9 cellular contexts compared by ENCODE assay signal in genomic region chr15:73990250-73991005, GRCh38. TPM values are rescaled to one million over a fixed set of nuclear protein-coding genes. Genes with fewer than 3 reads are reported as not detected.
DNase-seq lines count a peak whose midpoint lies in the region; ATAC-seq, FAIRE-seq and TF ChIP-seq lines count a peak whose summit lies in the region.
"Had no signal": no experiment of that assay in that cellular context is flagged by ENCODE, and none has a peak within 500 bp of the region (broad histone marks: within the 10 kb centered on the region; RNA-seq: fewer than 3 reads in every experiment).

No MANE protein-coding gene starts in this region.

- H3K4me2 ChIP-seq in K562 (ENCODE audit: insufficient read depth, low read length), result peak overlapping the region; percentile 23

- peaks cover 11% of the 10 kb centered on the region for H3K79me2 ChIP-seq in K562 (ENCODE audit: control insufficient read depth, insufficient read depth, low read length)

- H2AFZ ChIP-seq in K562 (ENCODE audit: low read depth, low read length), result no peak overlapping the region

- peaks cover 0 to 88% of the 10 kb centered on the region in 2 donors for H3K4me1 ChIP-seq in right atrium auricular region
- H3K4me1 ChIP-seq in K562 (replicated peaks in 1 of 2; ENCODE audit: control insufficient read depth in 2 of 2, insufficient read depth in 2 of 2, low read length in 2 of 2), result peaks cover 38 to 46% of the 10 kb centered on the region in 2 experiments

- in situ Hi-C loops in K562 (cut with MboI), result no loop called here

- H3K9me1 ChIP-seq in K562 (ENCODE audit: control insufficient read depth, insufficient read depth, low read length), result no peaks in the 10 kb centered on the region

- no peak for DNase-seq in right atrium auricular region (ENCODE audit: low spot score)
- DNase-seq in Right ventricle myocardium inferior (ENCODE audit: missing footprints), result no peak
- DNase-seq in K562 (ENCODE audit: extremely low read depth in 1 of 4, low spot score in 3 of 4), result no peak
- DNase-seq in natural killer cell treated with Interleukin-12 subunit alpha and Interleukin-12 subunit beta and Interleukin-15 and Interleukin-18, amount 100 ng/mL, for 72 hours (ENCODE audit: low spot score), result no peak
- DNase-seq in DMS79 (lab: John Stamatoyannopoulos, UW), result no peak
- DNase-seq in iPS-NIHi7 (ENCODE audit: extremely low spot score), result no peak

- H3K9ac ChIP-seq in K562 (ENCODE audit: insufficient read depth in 1 of 2, low read depth in 2 of 2, low read length in 2 of 2), result no peak overlapping the region

- 72% methylated on average over 7 of the region's 9 CpGs for WGBS in K562 (ENCODE audit: insufficient coverage, low coverage, missing lambda C conversion rate)

- TF ChIP-seq CTCF in right atrium auricular region (IDR thresholded peaks at IDR 0.05), result no peak
- TF ChIP-seq CTCF in K562 (IDR thresholded peaks at IDR 0.05 in 2 of 3, conservative IDR thresholded peaks at IDR 0.05 in 1 of 3; ENCODE audit: insufficient read depth in 2 of 3, low read depth in 1 of 3, low read length in 3 of 3), result no peak

- H3K36me3 Mint-ChIP-seq in natural killer cell treated with Interleukin-12 subunit alpha and Interleukin-12 subunit beta and Interleukin-15 and Interleukin-18, amount 100 ng/mL, for 72 hours, result no peaks in the 10 kb centered on the region

- POLR2A ChIA-PET in K562 (lab: Yijun Ruan, JAX), result interaction anchor here (0.6 to 0.9 kb wide), 2 partner anchors 12 kb away, joined by 4 read pairs; no protein-coding TSS in a partner anchor

- H3K4me1 Mint-ChIP-seq in natural killer cell treated with Interleukin-12 subunit alpha and Interleukin-12 subunit beta and Interleukin-15 and Interleukin-18, amount 100 ng/mL, for 72 hours (ENCODE audit: low read depth in 2 of 2), result peaks cover 24% of the 10 kb centered on the region in 2 donors

- FAIRE-seq in K562 (lab: Jason Lieb, UNC), result no peak

- H3K27ac ChIP-seq in right atrium auricular region (peak overlapping the region; percentile 86 to 95), K562 (ENCODE audit: extremely low read depth, low read depth, low read length) (no peak overlapping the region)

- CTCF ChIA-PET in K562 (lab: Yijun Ruan, JAX; ENCODE audit: low intra/inter-chr PET ratio), result no interaction called here

- ATAC-seq in Right ventricle myocardium inferior (no peak), K562 (no peak), GM19452 (IDR thresholded peaks at IDR 0.05; ENCODE audit: unreplicated experiment) (no peak), HG02763 (IDR thresholded peaks at IDR 0.05; ENCODE audit: unreplicated experiment) (no peak)
- no peak for ATAC-seq in natural killer cell treated with Interleukin-12 subunit alpha and Interleukin-12 subunit beta and Interleukin-15 and Interleukin-18, amount 100 ng/mL, for 72 hours
- ATAC-seq: mucosa of descending colon had no signal

- H4K20me1 ChIP-seq in K562 (replicated peaks; ENCODE audit: control insufficient read depth, insufficient read depth, low read length), result no peaks in the 10 kb centered on the region

- TF ChIP-seq POLR2A in K562 (conservative IDR thresholded peaks at IDR 0.05), result no peak

- no peak overlapping the region for H3K4me3 ChIP-seq in right atrium auricular region
- H3K4me3 ChIP-seq in K562, result no peak overlapping the region
- H3K4me3 ChIP-seq: mucosa of descending colon had no signal

- H3K27me3 ChIP-seq in right atrium auricular region (no peaks in the 10 kb centered on the region), K562 (ENCODE audit: control insufficient read depth in 2 of 2, insufficient read depth in 2 of 2, low read length in 2 of 2) (no peaks in the 10 kb centered on the region; a peak in 1 of 5 replicates)

- H3K36me3 ChIP-seq in right atrium auricular region (peaks cover 7% of the 10 kb centered on the region), K562 (ENCODE audit: control insufficient read depth, insufficient read depth, low read length) (no peaks in the 10 kb centered on the region)

- H3K27me3 Mint-ChIP-seq in natural killer cell treated with Interleukin-12 subunit alpha and Interleukin-12 subunit beta and Interleukin-15 and Interleukin-18, amount 100 ng/mL, for 72 hours, result no peaks in the 10 kb centered on the region

- H3K27ac Mint-ChIP-seq in natural killer cell treated with Interleukin-12 subunit alpha and Interleukin-12 subunit beta and Interleukin-15 and Interleukin-18, amount 100 ng/mL, for 72 hours, result no peak overlapping the region

- H3K9me3 ChIP-seq in right atrium auricular region, result no peaks in the 10 kb centered on the region
- no peaks in the 10 kb centered on the region for H3K9me3 ChIP-seq in K562 (replicated peaks; ENCODE audit: control insufficient read depth, insufficient read depth, low read depth, low read length)
- H3K9me3 ChIP-seq: mucosa of descending colon had no signal

- intact Hi-C loops in Right ventricle myocardium inferior (cut with DNase I) (loop anchor here (5.0 kb wide), 1 partner anchor 57 kb away; no protein-coding TSS in a partner anchor), K562 (cut with micrococcal nuclease) (loop anchor here (5.0 to 10.0 kb wide), 2 partner anchors 47 to 624 kb away; partner anchors contain the start of gene CLK3)

- H3K9me3 Mint-ChIP-seq in natural killer cell treated with Interleukin-12 subunit alpha and Interleukin-12 subunit beta and Interleukin-15 and Interleukin-18, amount 100 ng/mL, for 72 hours, result no peaks in the 10 kb centered on the region

- no peak for TF ChIP-seq EP300 in K562 (IDR thresholded peaks at IDR 0.05; ENCODE audit: low read length)

- no TSS peak for BruUV-seq in K562 (replicated peaks; lab: Mats Ljungman, UMichigan)

- H3K4me3 Mint-ChIP-seq in natural killer cell treated with Interleukin-12 subunit alpha and Interleukin-12 subunit beta and Interleukin-15 and Interleukin-18, amount 100 ng/mL, for 72 hours, result peak overlapping the region; percentile 77

- no peak for TF ChIP-seq RAD21 in K562 (CRISPR knock-in tag; conservative IDR thresholded peaks at IDR 0.05 in 1 of 2, IDR thresholded peaks at IDR 0.05 in 1 of 2)

TF ChIP-seq in K562, 482 proteins besides CTCF, POLR2A, EP300 and RAD21:
- TF ChIP-seq NFIX (CRISPR knock-in tag; IDR thresholded peaks at IDR 0.05; ENCODE audit: low read depth) (peak; percentile 74), NFIC (IDR thresholded peaks at IDR 0.05) (peak; percentile 93), MEF2A (IDR thresholded peaks at IDR 0.05; ENCODE audit: control insufficient read depth, low read depth, low read length) (no peak), GTF2E2 (tag; IDR thresholded peaks at IDR 0.05) (0 out of 2 replicates have a peak, but pooled peaks have one; percentile 6)

RNA-seq across cellular contexts. Expression of gene STOML1, which starts 1.7 kb away (rescaled TPM):
- total RNA-seq in right atrium auricular region (10 to 100 TPM; 11.8 to 23.5 TPM), Right ventricle myocardium inferior (31.2 TPM), K562 (2014; rRNA removed) (9.7 and 9.9 TPM in 2 replicates), K562 (2014; rRNA removed; fragmentation: Illumina TruSeq; extraction: Trizol) (1.2 and 2.1 TPM in 2 replicates), K562 (2015; rRNA removed; fragmentation: Illumina TruSeq; extraction: Trizol) (4.6 and 5.3 TPM in 2 replicates), K562 (2021) (9.6 and 10.3 TPM in 2 replicates)
- total RNA-seq in K562 (2011; cell fraction: chromatin; rRNA removed; ENCODE audit: low replicate concordance), result 10.7 and 18.8 TPM in 2 replicates
- total RNA-seq in K562 (2011; cell fraction: nucleolus; rRNA removed), result 18.3 and 19.3 TPM in 2 replicates
- 14.7 and 18.3 TPM in 2 replicates for total RNA-seq in K562 (2011; cell fraction: nucleoplasm; rRNA removed)
- polyA plus RNA-seq in K562 (2011; rRNA removed) (4.9 and 7.1 TPM in 2 replicates), K562 (2014; fragmentation: Illumina TruSeq; extraction: Trizol) (3.5 and 5.2 TPM in 2 replicates), K562 (2014; fragmentation: Nextera tagmentation; extraction: Ambion mirVana) (under 1 TPM; 0.25 to 0.53 TPM), K562 (2014; rRNA removed) (6.9 and 8.9 TPM in 2 replicates)
- 8.1 and 16.7 TPM in 2 replicates for polyA plus RNA-seq in K562 (2011; cell fraction: cytosol; rRNA removed)
- polyA plus RNA-seq in K562 (2011; cell fraction: nucleus; rRNA removed), result 14.1 and 18.4 TPM in 2 replicates
- 5.9 and 11.3 TPM in 2 replicates for polyA plus RNA-seq in K562 (2012)
- polyA minus RNA-seq in K562 (2011; rRNA and poly(A)+ RNA removed), result 2.9 and 3.5 TPM in 2 replicates
- 2.7 and 5.1 TPM in 2 replicates for polyA minus RNA-seq in K562 (2011; cell fraction: cytosol; rRNA and poly(A)+ RNA removed)
- polyA minus RNA-seq in K562 (2011; cell fraction: nucleus; rRNA and poly(A)+ RNA removed), result 5.9 and 7.2 TPM in 2 replicates
- 10 to 100 TPM; 14.3 to 17.9 TPM for total RNA-seq in natural killer cell treated with Interleukin-12 subunit alpha and Interleukin-12 subunit beta and Interleukin-15 and Interleukin-18, amount 100 ng/mL, for 72 hours

RNA-seq across cellular contexts. Expression of gene PML, which starts 4.1 kb away (rescaled TPM):
- total RNA-seq in right atrium auricular region, result 10 to 100 TPM; 27.3 to 36.1 TPM
- total RNA-seq in Right ventricle myocardium inferior, result 22.3 TPM
- total RNA-seq in K562 (2011; cell fraction: chromatin; rRNA removed; ENCODE audit: low replicate concordance), result 30.2 and 56.1 TPM in 2 replicates
- total RNA-seq in K562 (2011; cell fraction: nucleolus; rRNA removed), result 36.8 and 39.2 TPM in 2 replicates
- 35.0 and 53.2 TPM in 2 replicates for total RNA-seq in K562 (2011; cell fraction: nucleoplasm; rRNA removed)
- total RNA-seq in K562 (2014; rRNA removed), result 14.4 and 20.2 TPM in 2 replicates
- 6.0 and 6.6 TPM in 2 replicates for total RNA-seq in K562 (2014; rRNA removed; fragmentation: Illumina TruSeq; extraction: Trizol)
- 9.7 and 10.1 TPM in 2 replicates for total RNA-seq in K562 (2015; rRNA removed; fragmentation: Illumina TruSeq; extraction: Trizol)
- 44.4 and 50.7 TPM in 2 replicates for total RNA-seq in K562 (2021)
- 6.6 and 11.3 TPM in 2 replicates for polyA plus RNA-seq in K562 (2011; rRNA removed)
- 10.6 and 17.0 TPM in 2 replicates for polyA plus RNA-seq in K562 (2011; cell fraction: cytosol; rRNA removed)
- 22.7 and 36.6 TPM in 2 replicates for polyA plus RNA-seq in K562 (2011; cell fraction: nucleus; rRNA removed)
- polyA plus RNA-seq in K562 (2012), result 33.2 and 45.0 TPM in 2 replicates
- polyA plus RNA-seq in K562 (2014; fragmentation: Illumina TruSeq; extraction: Trizol), result 20.7 and 28.3 TPM in 2 replicates
- polyA plus RNA-seq in K562 (2014; fragmentation: Nextera tagmentation; extraction: Ambion mirVana), result 1 to 10 TPM; 5.0 to 5.4 TPM
- 14.0 and 16.2 TPM in 2 replicates for polyA plus RNA-seq in K562 (2014; rRNA removed)
- 8.2 and 9.8 TPM in 2 replicates for polyA minus RNA-seq in K562 (2011; rRNA and poly(A)+ RNA removed)
- polyA minus RNA-seq in K562 (2011; cell fraction: cytosol; rRNA and poly(A)+ RNA removed), result 31.2 and 50.2 TPM in 2 replicates
- polyA minus RNA-seq in K562 (2011; cell fraction: nucleus; rRNA and poly(A)+ RNA removed), result 12.3 and 12.9 TPM in 2 replicates
- total RNA-seq in natural killer cell treated with Interleukin-12 subunit alpha and Interleukin-12 subunit beta and Interleukin-15 and Interleukin-18, amount 100 ng/mL, for 72 hours, result 10 to 100 TPM; 62.6 to 72.3 TPM
